Comparison of ENCODE assay signal across 15 cellular contexts in genomic region chr1:197781998-197782718, GRCh38. TPM values are rescaled to one million over a fixed set of nuclear protein-coding genes. Genes with fewer than 3 reads are reported as not detected.
DNase-seq lines count a peak whose midpoint lies in the region; ATAC-seq and TF ChIP-seq lines count a peak whose summit lies in the region.
"Had no signal": no experiment of that assay in that cellular context is flagged by ENCODE, and none has a peak within 500 bp of the region (broad histone marks: within the 10 kb centered on the region; RNA-seq: fewer than 3 reads in every experiment).

No MANE protein-coding gene starts in this region.

- H4K20me1 ChIP-seq in osteoblast (ENCODE audit: insufficient read depth, low read length) = no peaks in the 10 kb centered on the region

- H3K27me3 ChIP-seq in osteoblast (ENCODE audit: insufficient read depth, low read length) (no peaks in the 10 kb centered on the region), gastrocnemius medialis (no peaks in the 10 kb centered on the region), ovary (no peaks in the 10 kb centered on the region)

- no peaks in the 10 kb centered on the region for H3K36me3 ChIP-seq in osteoblast (ENCODE audit: insufficient read depth, low read length)
- H3K36me3 ChIP-seq in gastrocnemius medialis = no peaks in the 10 kb centered on the region
- no peaks in the 10 kb centered on the region for H3K36me3 ChIP-seq in ovary

- intact Hi-C loops in gastrocnemius medialis (cut with DNase I; ENCODE audit: low total_unique reads) = no loop called here
- intact Hi-C loops in ovary (cut with DNase I) = no loop called here

- WGBS in ovary, 3 donors = 71 to 78% (median 74%) methylated on average over 2 of the region's 2 CpGs

- no peak overlapping the region for H3K4me2 ChIP-seq in osteoblast (ENCODE audit: insufficient read depth, low read length)

- H3K4me1 ChIP-seq in osteoblast (ENCODE audit: insufficient read depth, low read length) (peaks cover 29% of the 10 kb centered on the region), gastrocnemius medialis (no peaks in the 10 kb centered on the region), ovary (ENCODE audit: insufficient read depth) (no peaks in the 10 kb centered on the region)

- H3K9me3 ChIP-seq in osteoblast (ENCODE audit: low read depth, low read length) (no peaks in the 10 kb centered on the region), gastrocnemius medialis (no peaks in the 10 kb centered on the region), ovary (no peaks in the 10 kb centered on the region)

- TF ChIP-seq EP300 in ovary (IDR thresholded peaks at IDR 0.05) = no peak

- TF ChIP-seq CTCF in epithelial cell of esophagus (IDR thresholded peaks at IDR 0.05; ENCODE audit: insufficient read depth, low read depth, low read length, missing control alignments) = no peak
- TF ChIP-seq CTCF in osteoblast (IDR thresholded peaks at IDR 0.05; ENCODE audit: extremely low read depth, low read depth, low read length) = no peak
- no peak for TF ChIP-seq CTCF in gastrocnemius medialis (IDR thresholded peaks at IDR 0.05 in 4 of 5, conservative IDR thresholded peaks at IDR 0.05 in 1 of 5)
- no peak for TF ChIP-seq CTCF in ovary (IDR thresholded peaks at IDR 0.05)

- no peaks in the 10 kb centered on the region for H3K79me2 ChIP-seq in osteoblast (ENCODE audit: insufficient read depth, low read length)

- H3K4me3 ChIP-seq in epithelial cell of esophagus (ENCODE audit: low read length) (no peak overlapping the region), osteoblast (ENCODE audit: insufficient read depth, low read length) (no peak overlapping the region), gastrocnemius medialis (no peak overlapping the region), ovary (no peak overlapping the region)

- peak overlapping the region; percentile 33 for H2AFZ ChIP-seq in osteoblast (ENCODE audit: low read length)

- H3K27ac ChIP-seq in osteoblast (ENCODE audit: low read depth, low read length) = peak overlapping the region; percentile 26
- H3K27ac ChIP-seq in gastrocnemius medialis = no peak overlapping the region
- no peak overlapping the region for H3K27ac ChIP-seq in ovary

- no peak for ATAC-seq in gastrocnemius medialis

- no peak for TF ChIP-seq POLR2A in gastrocnemius medialis (IDR thresholded peaks at IDR 0.05)
- TF ChIP-seq POLR2A in ovary (IDR thresholded peaks at IDR 0.05) = no peak

- in situ Hi-C loops in gastrocnemius medialis (cut with MboI; ENCODE audit: low sequenced_read_pairs in 4 of 4) = no loop called here

- DNase-seq in EL (peak; percentile 63), RPMI7951 (ENCODE audit: low read depth) (peak; percentile 27), epithelial cell of esophagus (ENCODE audit: low read depth) (peak; percentile 92), osteoblast (ENCODE audit: insufficient read length, low spot score, missing footprints) (peak; percentile 71), gastrocnemius medialis (no peak), ovary (no peak), hypothalamus (lab: John Stamatoyannopoulos, UW) (no peak)
- DNase-seq in central memory CD4-positive, alpha-beta T cell = no peak
- DNase-seq: activated naive CD8-positive, alpha-beta T cell treated with anti-CD3 and anti-CD28 coated beads for 36 hours; CD4-positive, alpha-beta memory T cell; effector CD4-positive, alpha-beta T cell; midbrain; NCI-H1105 treated with DMSO at 0.1 percent for 48 hours; NCI-H524; SIG-M5 had no signal

RNA-seq across cellular contexts. Expression of gene DENND1B, which starts 6.9 kb away (rescaled TPM):
- total RNA-seq in RPMI7951 (2014; rRNA removed; shearing (Covaris generic)) = 6.7 and 10.6 TPM in 2 replicates
- total RNA-seq in osteoblast = 18.6 and 22.4 TPM in 2 replicates
- 10 to 100 TPM in 2 of 4 donors, 1 to 10 TPM in 2; 3.3 to 21.7 (median 8.9) TPM for total RNA-seq in gastrocnemius medialis
- total RNA-seq in ovary = 10 to 100 TPM; 12.1 to 20.6 (median 15.6) TPM
- polyA plus RNA-seq in ovary = 1 to 10 TPM; 2.9 to 3.6 TPM

Comparison
In these comparisons a context has a peak if more than half of its experiments do, and no peak if none do; other contexts are left out.
1. DNase-seq: peak in EL (single experiment), RPMI7951 (single experiment), epithelial cell of esophagus (single experiment) and osteoblast (single experiment); none in gastrocnemius medialis (0 of 2), ovary (0 of 5), central memory CD4-positive, alpha-beta T cell (single experiment) and hypothalamus (0 of 51).